ENCODE assay signal across 22 cellular contexts in the genomic region with DNA sequence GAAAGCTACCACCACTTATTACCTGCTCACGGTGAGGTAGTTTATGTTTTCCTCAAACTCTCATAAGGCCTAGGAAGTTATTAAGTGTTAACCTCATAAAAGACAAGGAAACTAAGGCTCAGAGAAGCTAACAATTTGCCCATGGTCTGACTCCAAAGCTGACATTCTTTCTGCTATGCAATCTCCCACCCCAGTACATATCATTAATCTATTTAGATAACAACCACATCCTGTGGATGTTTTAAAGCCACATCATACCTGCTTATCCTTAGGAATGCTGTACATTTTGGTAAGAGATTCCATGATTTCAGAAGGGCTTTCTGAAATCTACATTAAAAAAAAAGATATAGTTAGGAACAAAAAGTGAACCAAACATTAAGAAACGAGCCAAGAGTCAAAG. TPM values are rescaled to one million over a fixed set of nuclear protein-coding genes. Genes with fewer than 3 reads are reported as not detected.
DNase-seq lines count a peak whose midpoint lies in the region; ATAC-seq, FAIRE-seq and TF ChIP-seq lines count a peak whose summit lies in the region.
"Had no signal": no experiment of that assay in that cellular context is flagged by ENCODE, and none has a peak within 500 bp of the region (broad histone marks: within the 10 kb centered on the region; RNA-seq: fewer than 3 reads in every experiment).

No MANE protein-coding gene starts in this region.

- FAIRE-seq in GM12891 (lab: Jason Lieb, UNC): peak; percentile 35
- FAIRE-seq: urothelium cell line had no signal

- ATAC-seq in GM21723 (IDR thresholded peaks at IDR 0.05; ENCODE audit: unreplicated experiment): no peak
- ATAC-seq in GM21381 (IDR thresholded peaks at IDR 0.05; ENCODE audit: unreplicated experiment): no peak
- ATAC-seq in HG03354 (IDR thresholded peaks at IDR 0.05; ENCODE audit: poor library complexity, severe bottlenecking, unreplicated experiment): no peak
- ATAC-seq: CD8-positive, alpha-beta T cell; right cardiac atrium had no signal

- TF ChIP-seq POLR2A in GM12891 (IDR thresholded peaks at IDR 0.05; ENCODE audit: low read depth, low read length): no peak

- DNase-seq in A172 (ENCODE audit: low spot score) (peak; percentile 23), GM12891 (ENCODE audit: insufficient read length, low spot score) (no peak), astrocyte of the hippocampus (ENCODE audit: low read depth, low spot score) (peak; percentile 39), iris pigment epithelial cell (ENCODE audit: low read depth) (peak; percentile 56), NCI-H510A treated with DMSO at 0.1 percent for 48 hours (lab: John Stamatoyannopoulos, UW) (no peak)
- DNase-seq: activated B cell treated with CpG ODN at 0.5 μM for 24 hours; aorta; caudate nucleus; CD8-positive, alpha-beta T cell; H9; MM.1S; NCI-H1105 treated with DMSO at 0.1 percent for 48 hours; NCI-H187 treated with DMSO at 0.1 percent for 48 hours; NCI-H2171; NCI-H524; right cardiac atrium; stimulated activated CD8-positive, alpha-beta memory T cell treated with anti-CD3 and anti-CD28 coated beads, Interleukin-4, amount 100 ng/mL, for 48 hours; T-helper 1 cell had no signal

TF ChIP-seq in GM12891, 5 proteins besides CTCF, POLR2A, EP300 and RAD21:
- TF ChIP-seq POU2F2 (IDR thresholded peaks at IDR 0.05; ENCODE audit: low read depth, low read length): no peak
- no peak for TF ChIP-seq POLR2AphosphoS5 (IDR thresholded peaks at IDR 0.05; ENCODE audit: low read depth, low read length)
- TF ChIP-seq TAF1 (IDR thresholded peaks at IDR 0.05; ENCODE audit: low read depth, low read length): no peak
- TF ChIP-seq PAX5 (IDR thresholded peaks at IDR 0.05; ENCODE audit: insufficient read depth, low read length, severe bottlenecking): no peak
- TF ChIP-seq SPI1 (IDR thresholded peaks at IDR 0.05; ENCODE audit: low read depth, low read length): no peak

RNA-seq across cellular contexts. Expression of a gene that starts 55.4 kb away (rescaled TPM):
- total RNA-seq in A172 (2014; rRNA removed; shearing (Covaris generic)): 57.4 and 69.9 TPM in 2 replicates
- 83.5 TPM for polyA plus RNA-seq in GM12891 (2012; ENCODE audit: low read depth, missing spikeins)

Comparison
In these comparisons a context has a peak if more than half of its experiments do, and no peak if none do; other contexts are left out.
1. DNase-seq: peak in A172 (single experiment), astrocyte of the hippocampus (single experiment) and iris pigment epithelial cell (single experiment); none in GM12891 (single experiment) and NCI-H510A treated with DMSO at 0.1 percent for 48 hours (single experiment).